28 cellular contexts compared by ENCODE assay signal in the genomic region with DNA sequence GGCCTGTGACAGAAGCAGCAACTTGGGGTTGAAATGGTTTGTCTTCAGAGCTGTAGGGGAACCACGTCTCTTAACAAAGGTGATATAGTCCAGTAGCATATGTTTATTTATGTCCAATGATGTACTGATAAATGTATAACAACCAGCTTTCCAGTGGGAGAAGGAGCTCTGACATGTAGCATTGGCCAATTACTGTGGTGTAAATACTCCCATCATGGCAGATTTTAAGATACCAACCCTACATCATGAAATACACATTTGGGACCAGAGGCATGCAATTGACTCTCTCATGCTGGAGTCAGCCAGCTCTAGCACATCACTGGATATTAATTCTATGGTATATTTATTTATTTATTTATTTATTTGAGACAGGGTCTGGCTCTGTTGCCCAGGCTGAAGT.
"Had no signal": no experiment of that assay in that cellular context is flagged by ENCODE, and none has a peak within 500 bp of the region (broad histone marks: within the 10 kb centered on the region; RNA-seq: fewer than 3 reads in every experiment).

No MANE protein-coding gene starts in this region.

- H3K4me1 ChIP-seq: suprapubic skin, testis, tibial artery, tibial nerve, transverse colon, upper lobe of right lung, uterus, vagina had no signal

- H3K27me3 ChIP-seq: stomach, suprapubic skin, testis, thyroid gland, tibial artery, tibial nerve, transverse colon, upper lobe of left lung, upper lobe of right lung, uterus, vagina had no signal

- H3K9me3 Mint-ChIP-seq: stimulated activated effector memory CD8-positive, alpha-beta T cell treated with anti-CD3 and anti-CD28 coated beads, Interleukin-12 subunit alpha, Interleukin-12 subunit beta, amount 100 ng/mL, for 72 hours; stimulated activated memory B cell treated with anti-CD40 and anti-IgM and Interleukin-4, amounts not matched to agents 10 μg/mL and 1 μg/mL and 100 μg/mL, for 72 hours; stimulated activated naive CD8-positive, alpha-beta T cell treated with anti-CD3 and anti-CD28 coated beads, Interleukin-15, amount 100 ng/mL, for 72 hours; stimulated activated naive CD8-positive, alpha-beta T cell treated with anti-CD3 and anti-CD28 coated beads, Interleukin-15, Interleukin-2, amounts not matched to agents 100 ng/mL and 50 ng/mL, for 24 hours had no signal

- H3K36me3 Mint-ChIP-seq: stimulated activated effector memory CD8-positive, alpha-beta T cell treated with anti-CD3 and anti-CD28 coated beads, Interleukin-12 subunit alpha, Interleukin-12 subunit beta, amount 100 ng/mL, for 72 hours; stimulated activated memory B cell treated with anti-CD40 and anti-IgM and Interleukin-4, amounts not matched to agents 10 μg/mL and 1 μg/mL and 100 μg/mL, for 72 hours; type B pancreatic cell had no signal

- H3K4me3 ChIP-seq: stomach, suprapubic skin, testis, thoracic aorta, thyroid gland, tibial artery, tibial nerve, transverse colon, upper lobe of left lung, upper lobe of right lung, uterus, vagina had no signal

- H3K27me3 Mint-ChIP-seq: stimulated activated memory B cell treated with anti-CD40 and anti-IgM and Interleukin-4, amounts not matched to agents 10 μg/mL and 1 μg/mL and 100 μg/mL, for 72 hours; stimulated activated naive B cell treated with anti-CD40 and anti-IgM and Interleukin-4, amounts not matched to agents 10 μg/mL and 1 μg/mL and 100 μg/mL, for 72 hours; stimulated activated naive CD8-positive, alpha-beta T cell treated with anti-CD3 and anti-CD28 coated beads, Interleukin-15, amount 100 ng/mL, for 72 hours; stimulated activated naive CD8-positive, alpha-beta T cell treated with anti-CD3 and anti-CD28 coated beads, Interleukin-15, Interleukin-2, amounts not matched to agents 100 ng/mL and 50 ng/mL, for 24 hours had no signal

- H3K36me3 ChIP-seq: stomach, suprapubic skin, thoracic aorta, thyroid gland, tibial artery, tibial nerve, transverse colon, upper lobe of left lung, upper lobe of right lung, uterus, vagina had no signal

- DNase-seq: stimulated activated CD4-positive, alpha-beta T cell treated with anti-CD3 and anti-CD28 coated beads, Interleukin-2, amount 100 ng/mL, for 48 hours; stimulated activated CD4-positive, alpha-beta T cell treated with anti-CD3 and anti-CD28 coated beads, Interleukin-4, amount 100 ng/mL, for 1 hour; stimulated activated CD4-positive, alpha-beta T cell treated with anti-CD3 and anti-CD28 coated beads, Interleukin-4, amount 100 ng/mL, for 24 hours; stimulated activated CD4-positive, alpha-beta T cell treated with anti-CD3 and anti-CD28 coated beads, Interleukin-4, amount 100 ng/mL, for 4 hours; stimulated activated CD8-positive, alpha-beta memory T cell treated with anti-CD3 and anti-CD28 coated beads, Interleukin-4, amount 100 ng/mL, for 48 hours; stimulated activated naive B cell treated with anti-CD40 and anti-IgM and Interleukin-4, amounts not matched to agents 10 μg/mL and 1 μg/mL and 100 μg/mL, for 72 hours; stimulated activated naive CD4-positive, alpha-beta T cell; stimulated activated naive CD4-positive, alpha-beta T cell treated with Interleukin-2 at 50 U/mL for 16 hours; stimulated activated naive CD8-positive, alpha-beta T cell treated with anti-CD3 and anti-CD28 coated beads, Interleukin-15, amount 100 ng/mL, for 72 hours; stimulated activated naive CD8-positive, alpha-beta T cell treated with anti-CD3 and anti-CD28 coated beads, Interleukin-15, Interleukin-2, amounts not matched to agents 100 U/mL and 50 U/mL, for 24 hours; stomach; substantia nigra; testis; thyroid gland; tibial artery; transverse colon; trophoblast cell; upper lobe of right lung; uterus had no signal

- H3K4me1 Mint-ChIP-seq: stimulated activated memory B cell treated with anti-CD40 and anti-IgM and Interleukin-4, amounts not matched to agents 10 μg/mL and 1 μg/mL and 100 μg/mL, for 72 hours; stimulated activated naive B cell treated with anti-CD40 and anti-IgM and Interleukin-4, amounts not matched to agents 10 μg/mL and 1 μg/mL and 100 μg/mL, for 72 hours; stimulated activated naive CD8-positive, alpha-beta T cell treated with anti-CD3 and anti-CD28 coated beads, Interleukin-15, amount 100 ng/mL, for 72 hours had no signal

- H3K9me3 ChIP-seq: suprapubic skin, testis, thyroid gland, tibial artery, transverse colon, upper lobe of left lung, upper lobe of right lung, uterus, vagina had no signal

- H3K27ac Mint-ChIP-seq: stimulated activated effector memory CD8-positive, alpha-beta T cell treated with anti-CD3 and anti-CD28 coated beads, Interleukin-12 subunit alpha, Interleukin-12 subunit beta, amount 100 ng/mL, for 72 hours; stimulated activated memory B cell treated with anti-CD40 and anti-IgM and Interleukin-4, amounts not matched to agents 10 μg/mL and 1 μg/mL and 100 μg/mL, for 72 hours; stimulated activated naive B cell treated with anti-CD40 and anti-IgM and Interleukin-4, amounts not matched to agents 10 μg/mL and 1 μg/mL and 100 μg/mL, for 72 hours; stimulated activated naive CD8-positive, alpha-beta T cell treated with anti-CD3 and anti-CD28 coated beads, Interleukin-15, amount 100 ng/mL, for 72 hours; stimulated activated naive CD8-positive, alpha-beta T cell treated with anti-CD3 and anti-CD28 coated beads, Interleukin-15, Interleukin-2, amounts not matched to agents 100 ng/mL and 50 ng/mL, for 24 hours; type B pancreatic cell had no signal

- H3K4me3 Mint-ChIP-seq: stimulated activated effector memory CD8-positive, alpha-beta T cell treated with anti-CD3 and anti-CD28 coated beads, Interleukin-12 subunit alpha, Interleukin-12 subunit beta, amount 100 ng/mL, for 72 hours; stimulated activated memory B cell treated with anti-CD40 and anti-IgM and Interleukin-4, amounts not matched to agents 10 μg/mL and 1 μg/mL and 100 μg/mL, for 72 hours; stimulated activated naive B cell treated with anti-CD40 and anti-IgM and Interleukin-4, amounts not matched to agents 10 μg/mL and 1 μg/mL and 100 μg/mL, for 72 hours; stimulated activated naive CD8-positive, alpha-beta T cell treated with anti-CD3 and anti-CD28 coated beads, Interleukin-15, amount 100 ng/mL, for 72 hours; stimulated activated naive CD8-positive, alpha-beta T cell treated with anti-CD3 and anti-CD28 coated beads, Interleukin-15, Interleukin-2, amounts not matched to agents 100 ng/mL and 50 ng/mL, for 24 hours; type B pancreatic cell had no signal

- H3K27ac ChIP-seq: stomach, suprapubic skin, testis, thoracic aorta, thyroid gland, tibial artery, tibial nerve, transverse colon, upper lobe of left lung, upper lobe of right lung, uterus, vagina had no signal
